ENCODE assay signal across 1 cellular context in the genomic region with DNA sequence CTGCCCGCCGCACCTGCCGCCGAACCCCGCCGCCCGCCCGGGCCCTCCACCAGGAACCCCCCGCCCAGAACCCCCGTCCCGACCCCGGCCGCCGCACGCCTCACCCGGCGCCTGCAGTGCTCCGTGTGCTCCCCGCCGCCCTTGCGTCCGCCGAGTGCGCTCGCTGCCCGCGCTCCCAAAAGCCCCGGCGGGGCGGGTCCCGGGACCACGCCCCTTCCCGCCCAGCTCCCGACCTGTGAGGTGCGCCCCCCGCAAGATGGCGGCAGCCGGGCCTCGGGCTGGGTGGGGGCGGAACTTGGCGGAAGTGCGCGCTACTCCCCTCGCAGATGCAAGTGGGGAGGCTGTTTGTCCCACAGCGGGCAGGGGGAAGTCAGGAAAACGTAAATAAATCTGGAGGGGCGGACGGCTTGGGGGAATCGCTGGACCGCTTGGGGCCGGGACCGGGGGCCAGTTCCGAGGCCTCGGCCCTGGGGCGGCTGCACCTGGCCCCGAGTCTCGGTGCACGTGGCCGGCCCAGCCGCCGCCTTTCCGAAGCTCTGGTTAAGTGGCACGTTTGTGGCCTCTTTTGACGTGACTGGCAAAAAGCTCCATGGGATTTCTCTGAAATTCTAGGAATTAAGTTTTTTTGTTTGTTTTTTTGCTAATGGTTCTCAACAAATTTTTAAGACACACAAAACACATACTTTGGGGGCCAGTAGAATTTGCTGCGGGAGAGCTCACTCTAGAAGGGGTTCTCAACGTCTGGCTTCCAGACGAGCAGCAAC.
TF ChIP-seq lines count a peak whose summit lies in the region.

Gene EZR, minus strand, starts transcription at position 156 of the 764 bp plus-strand sequence. CDS start 1,275 bp downstream, outside the sequence.

TF ChIP-seq in HepG2, 621 proteins besides CTCF, POLR2A, EP300 and RAD21 (continued from another document and continues in another):
- TF ChIP-seq, protein P1, sequence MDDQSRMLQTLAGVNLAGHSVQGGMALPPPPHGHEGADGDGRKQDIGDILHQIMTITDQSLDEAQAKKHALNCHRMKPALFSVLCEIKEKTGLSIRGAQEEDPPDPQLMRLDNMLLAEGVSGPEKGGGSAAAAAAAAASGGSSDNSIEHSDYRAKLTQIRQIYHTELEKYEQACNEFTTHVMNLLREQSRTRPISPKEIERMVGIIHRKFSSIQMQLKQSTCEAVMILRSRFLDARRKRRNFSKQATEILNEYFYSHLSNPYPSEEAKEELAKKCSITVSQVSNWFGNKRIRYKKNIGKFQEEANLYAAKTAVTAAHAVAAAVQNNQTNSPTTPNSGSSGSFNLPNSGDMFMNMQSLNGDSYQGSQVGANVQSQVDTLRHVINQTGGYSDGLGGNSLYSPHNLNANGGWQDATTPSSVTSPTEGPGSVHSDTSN (CRISPR knock-in tag; IDR thresholded peaks at IDR 0.05; ENCODE audit: borderline replicate concordance), result no peak; the same call in 1 of the 2 replicates
- TF ChIP-seq KLF12 (CRISPR knock-in tag; IDR thresholded peaks at IDR 0.05; ENCODE audit: borderline replicate concordance) (peak; percentile 75), ZNF879 (CRISPR knock-in tag; IDR thresholded peaks at IDR 0.05) (no peak), SP1 (IDR thresholded peaks at IDR 0.05) (no peak), SP1 (CRISPR knock-in tag; IDR thresholded peaks at IDR 0.05) (peak; percentile 82), SALL2 (CRISPR knock-in tag; IDR thresholded peaks at IDR 0.05) (peak; percentile 80), MTA1 (CRISPR knock-in tag; IDR thresholded peaks at IDR 0.05; ENCODE audit: borderline replicate concordance) (peak; percentile 86; the same call in 1 of the 2 replicates), GATAD2A (CRISPR knock-in tag; IDR thresholded peaks at IDR 0.05) (no peak), HNRNPLL (IDR thresholded peaks at IDR 0.05; ENCODE audit: low read depth, low read length, poor library complexity, severe bottlenecking) (peak; percentile 89), POLR2AphosphoS2 (IDR thresholded peaks at IDR 0.05; ENCODE audit: low read depth, low read length) (no peak), TBL1XR1 (IDR thresholded peaks at IDR 0.05; ENCODE audit: borderline replicate concordance, low read length, partially characterized antibody) (no peak), PAF1 (CRISPR knock-in tag; IDR thresholded peaks at IDR 0.05) (no peak), PITX1 (CRISPR knock-in tag; IDR thresholded peaks at IDR 0.05) (no peak), NFYC (CRISPR knock-in tag; IDR thresholded peaks at IDR 0.05) (no peak), NRL (CRISPR knock-in tag; IDR thresholded peaks at IDR 0.05; ENCODE audit: borderline replicate concordance) (peak; percentile 87), HDAC6 (IDR thresholded peaks at IDR 0.05; ENCODE audit: low read depth, low read length) (no peak), ZNF282 (IDR thresholded peaks at IDR 0.05; ENCODE audit: partially characterized antibody) (no peak), RXRA (CRISPR knock-in tag; IDR thresholded peaks at IDR 0.05) (peak; percentile 24; the same call in 1 of the 2 replicates), ZNF138 (CRISPR knock-in tag; IDR thresholded peaks at IDR 0.05; ENCODE audit: low read depth) (no peak), FOSL1 (CRISPR knock-in tag; IDR thresholded peaks at IDR 0.05; ENCODE audit: borderline replicate concordance) (peak; percentile 21; the same call in 1 of the 2 replicates), SMYD3 (CRISPR knock-in tag; IDR thresholded peaks at IDR 0.05) (peak; percentile 86; the same call in 1 of the 2 replicates), SMC3 (IDR thresholded peaks at IDR 0.05; ENCODE audit: low read length) (no peak), ZMYM3 (CRISPR knock-in tag; IDR thresholded peaks at IDR 0.05) (peak; percentile 34; the same call in 1 of the 2 replicates), WIZ (CRISPR knock-in tag; IDR thresholded peaks at IDR 0.05) (no peak), FIP1L1 (IDR thresholded peaks at IDR 0.05; ENCODE audit: borderline replicate concordance, insufficient read depth, low read depth, low read length) (no peak), ZNF776 (CRISPR knock-in tag; IDR thresholded peaks at IDR 0.05) (peak; percentile 81), ELF3 (CRISPR knock-in tag; IDR thresholded peaks at IDR 0.05) (peak; percentile 79), ZNF773 (CRISPR knock-in tag; IDR thresholded peaks at IDR 0.05; ENCODE audit: borderline replicate concordance) (peak; percentile 91; the same call in 1 of the 2 replicates), NR3C1 (CRISPR knock-in tag; IDR thresholded peaks at IDR 0.05) (no peak), STAT6 (CRISPR knock-in tag; IDR thresholded peaks at IDR 0.05; ENCODE audit: borderline replicate concordance) (no peak), NR2F2 (IDR thresholded peaks at IDR 0.05; ENCODE audit: borderline replicate concordance, low read depth) (no peak), ZNF646 (CRISPR knock-in tag; IDR thresholded peaks at IDR 0.05) (no peak), SMARCE1 (IDR thresholded peaks at IDR 0.05; ENCODE audit: borderline replicate concordance) (no peak)
- TF ChIP-seq, protein P2, sequence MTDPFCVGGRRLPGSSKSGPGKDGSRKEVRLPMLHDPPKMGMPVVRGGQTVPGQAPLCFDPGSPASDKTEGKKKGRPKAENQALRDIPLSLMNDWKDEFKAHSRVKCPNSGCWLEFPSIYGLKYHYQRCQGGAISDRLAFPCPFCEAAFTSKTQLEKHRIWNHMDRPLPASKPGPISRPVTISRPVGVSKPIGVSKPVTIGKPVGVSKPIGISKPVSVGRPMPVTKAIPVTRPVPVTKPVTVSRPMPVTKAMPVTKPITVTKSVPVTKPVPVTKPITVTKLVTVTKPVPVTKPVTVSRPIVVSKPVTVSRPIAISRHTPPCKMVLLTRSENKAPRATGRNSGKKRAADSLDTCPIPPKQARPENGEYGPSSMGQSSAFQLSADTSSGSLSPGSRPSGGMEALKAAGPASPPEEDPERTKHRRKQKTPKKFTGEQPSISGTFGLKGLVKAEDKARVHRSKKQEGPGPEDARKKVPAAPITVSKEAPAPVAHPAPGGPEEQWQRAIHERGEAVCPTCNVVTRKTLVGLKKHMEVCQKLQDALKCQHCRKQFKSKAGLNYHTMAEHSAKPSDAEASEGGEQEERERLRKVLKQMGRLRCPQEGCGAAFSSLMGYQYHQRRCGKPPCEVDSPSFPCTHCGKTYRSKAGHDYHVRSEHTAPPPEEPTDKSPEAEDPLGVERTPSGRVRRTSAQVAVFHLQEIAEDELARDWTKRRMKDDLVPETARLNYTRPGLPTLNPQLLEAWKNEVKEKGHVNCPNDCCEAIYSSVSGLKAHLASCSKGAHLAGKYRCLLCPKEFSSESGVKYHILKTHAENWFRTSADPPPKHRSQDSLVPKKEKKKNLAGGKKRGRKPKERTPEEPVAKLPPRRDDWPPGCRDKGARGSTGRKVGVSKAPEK (CRISPR knock-in tag; IDR thresholded peaks at IDR 0.05; ENCODE audit: borderline replicate concordance), result no peak
- TF ChIP-seq, protein P3, sequence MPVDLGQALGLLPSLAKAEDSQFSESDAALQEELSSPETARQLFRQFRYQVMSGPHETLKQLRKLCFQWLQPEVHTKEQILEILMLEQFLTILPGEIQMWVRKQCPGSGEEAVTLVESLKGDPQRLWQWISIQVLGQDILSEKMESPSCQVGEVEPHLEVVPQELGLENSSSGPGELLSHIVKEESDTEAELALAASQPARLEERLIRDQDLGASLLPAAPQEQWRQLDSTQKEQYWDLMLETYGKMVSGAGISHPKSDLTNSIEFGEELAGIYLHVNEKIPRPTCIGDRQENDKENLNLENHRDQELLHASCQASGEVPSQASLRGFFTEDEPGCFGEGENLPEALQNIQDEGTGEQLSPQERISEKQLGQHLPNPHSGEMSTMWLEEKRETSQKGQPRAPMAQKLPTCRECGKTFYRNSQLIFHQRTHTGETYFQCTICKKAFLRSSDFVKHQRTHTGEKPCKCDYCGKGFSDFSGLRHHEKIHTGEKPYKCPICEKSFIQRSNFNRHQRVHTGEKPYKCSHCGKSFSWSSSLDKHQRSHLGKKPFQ (CRISPR knock-in tag; IDR thresholded peaks at IDR 0.05; ENCODE audit: insufficient replicate concordance), result peak; percentile 0
- TF ChIP-seq, protein P4, sequence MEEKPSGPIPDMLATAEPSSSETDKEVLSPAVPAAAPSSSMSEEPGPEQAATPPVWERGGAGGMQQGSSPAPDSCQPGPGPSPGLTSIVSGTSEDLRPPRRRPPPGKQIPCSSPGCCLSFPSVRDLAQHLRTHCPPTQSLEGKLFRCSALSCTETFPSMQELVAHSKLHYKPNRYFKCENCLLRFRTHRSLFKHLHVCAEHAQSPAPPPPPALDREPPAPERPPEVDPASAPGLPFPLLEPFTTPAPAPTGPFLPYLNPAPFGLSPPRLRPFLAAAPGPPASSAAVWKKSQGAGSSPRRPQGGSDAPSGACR (CRISPR knock-in tag; IDR thresholded peaks at IDR 0.05), result no peak
- TF ChIP-seq, protein P5, sequence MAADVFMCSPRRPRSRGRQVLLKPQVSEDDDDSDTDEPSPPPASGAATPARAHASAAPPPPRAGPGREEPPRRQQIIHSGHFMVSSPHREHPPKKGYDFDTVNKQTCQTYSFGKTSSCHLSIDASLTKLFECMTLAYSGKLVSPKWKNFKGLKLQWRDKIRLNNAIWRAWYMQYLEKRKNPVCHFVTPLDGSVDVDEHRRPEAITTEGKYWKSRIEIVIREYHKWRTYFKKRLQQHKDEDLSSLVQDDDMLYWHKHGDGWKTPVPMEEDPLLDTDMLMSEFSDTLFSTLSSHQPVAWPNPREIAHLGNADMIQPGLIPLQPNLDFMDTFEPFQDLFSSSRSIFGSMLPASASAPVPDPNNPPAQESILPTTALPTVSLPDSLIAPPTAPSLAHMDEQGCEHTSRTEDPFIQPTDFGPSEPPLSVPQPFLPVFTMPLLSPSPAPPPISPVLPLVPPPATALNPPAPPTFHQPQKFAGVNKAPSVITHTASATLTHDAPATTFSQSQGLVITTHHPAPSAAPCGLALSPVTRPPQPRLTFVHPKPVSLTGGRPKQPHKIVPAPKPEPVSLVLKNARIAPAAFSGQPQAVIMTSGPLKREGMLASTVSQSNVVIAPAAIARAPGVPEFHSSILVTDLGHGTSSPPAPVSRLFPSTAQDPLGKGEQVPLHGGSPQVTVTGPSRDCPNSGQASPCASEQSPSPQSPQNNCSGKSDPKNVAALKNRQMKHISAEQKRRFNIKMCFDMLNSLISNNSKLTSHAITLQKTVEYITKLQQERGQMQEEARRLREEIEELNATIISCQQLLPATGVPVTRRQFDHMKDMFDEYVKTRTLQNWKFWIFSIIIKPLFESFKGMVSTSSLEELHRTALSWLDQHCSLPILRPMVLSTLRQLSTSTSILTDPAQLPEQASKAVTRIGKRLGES (CRISPR knock-in tag; IDR thresholded peaks at IDR 0.05; ENCODE audit: borderline replicate concordance), result peak; percentile 82; the same call in 1 of the 2 replicates
